In genomic region chr1:180953291-180953747, GRCh38 we compare ENCODE assay signal across 8 cellular contexts. TPM values are rescaled to one million over a fixed set of nuclear protein-coding genes. Genes with fewer than 3 reads are reported as not detected.
DNase-seq lines count a peak whose midpoint lies in the region; ATAC-seq and TF ChIP-seq lines count a peak whose summit lies in the region.

No MANE protein-coding gene starts in this region.

- H3K4me2 ChIP-seq in OCI-LY3 (ENCODE audit: low read length) = peak overlapping the region; percentile 62

- peaks cover 6% of the 10 kb centered on the region; the same call in 1 of the 2 replicates for H3K4me1 ChIP-seq in OCI-LY3 (ENCODE audit: low read length)

- peak; percentile 39 for ATAC-seq in HG02610 (IDR thresholded peaks at IDR 0.05; ENCODE audit: unreplicated experiment)
- peak; percentile 79 for ATAC-seq in esophagus mucosa

- H3K36me3 ChIP-seq in OCI-LY3 (replicated peaks; ENCODE audit: low read depth, low read length) = peaks cover 23% of the 10 kb centered on the region

- H3K79me2 ChIP-seq in OCI-LY3 (ENCODE audit: low read length) = no peaks in the 10 kb centered on the region

- no peaks in the 10 kb centered on the region for H3K9me3 ChIP-seq in OCI-LY3 (ENCODE audit: insufficient read depth, low read length)

- H3K27ac ChIP-seq in OCI-LY3 (ENCODE audit: low read length) (no peak overlapping the region), skin epidermis (peak overlapping the region in 19 of 21 experiments; percentile 46 to 82 (median 71))

- no peak overlapping the region for H2AFZ ChIP-seq in OCI-LY3 (ENCODE audit: low read depth, low read length)

- peak overlapping the region; percentile 66 for H3K4me3 ChIP-seq in OCI-LY3 (ENCODE audit: low read length)
- peak overlapping the region; percentile 35 to 55 (median 47) for H3K4me3 ChIP-seq in skin epidermis

- H3K27me3 ChIP-seq in OCI-LY3 (ENCODE audit: low read depth, low read length) = no peaks in the 10 kb centered on the region

- DNase-seq in NCI-H1417 (lab: John Stamatoyannopoulos, UW) (peak in 2 of 3 experiments; percentile 43 to 45), NCI-H1417 treated with DMSO at 0.1 percent for 48 hours (lab: John Stamatoyannopoulos, UW) (no peak), dedifferentiated amniotic fluid mesenchymal stem cell (ENCODE audit: extremely low spot score) (no peak)
- no peak for DNase-seq in stimulated activated CD4-positive, alpha-beta T cell treated with anti-CD3 and anti-CD28 coated beads, Interleukin-4, amount 100 ng/mL, for 24 hours

- H4K20me1 ChIP-seq in OCI-LY3 (ENCODE audit: insufficient read depth, low read length) = 0 out of 2 replicates have a peak, but pooled peaks cover 7% of the 10 kb centered on the region

- no peak for TF ChIP-seq CTCF in OCI-LY3 (IDR thresholded peaks at IDR 0.05; ENCODE audit: low read depth, low read length)

- H3K9ac ChIP-seq in OCI-LY3 (ENCODE audit: low read length) = peak overlapping the region; percentile 50; the same call in 1 of the 2 replicates

RNA-seq across cellular contexts. Expression of gene KIAA1614, which starts 40.6 kb away (rescaled TPM):
- 0.36 TPM for total RNA-seq in esophagus mucosa

Comparison
In these comparisons a context has a peak if more than half of its experiments do, and no peak if none do; other contexts are left out.
1. DNase-seq: peak in NCI-H1417 (2 of 3); none in NCI-H1417 treated with DMSO at 0.1 percent for 48 hours (single experiment), dedifferentiated amniotic fluid mesenchymal stem cell (single experiment) and stimulated activated CD4-positive, alpha-beta T cell treated with anti-CD3 and anti-CD28 coated beads, Interleukin-4, amount 100 ng/mL, for 24 hours (single experiment).